ENCODE assay signal across 1 cellular context in the genomic region with DNA sequence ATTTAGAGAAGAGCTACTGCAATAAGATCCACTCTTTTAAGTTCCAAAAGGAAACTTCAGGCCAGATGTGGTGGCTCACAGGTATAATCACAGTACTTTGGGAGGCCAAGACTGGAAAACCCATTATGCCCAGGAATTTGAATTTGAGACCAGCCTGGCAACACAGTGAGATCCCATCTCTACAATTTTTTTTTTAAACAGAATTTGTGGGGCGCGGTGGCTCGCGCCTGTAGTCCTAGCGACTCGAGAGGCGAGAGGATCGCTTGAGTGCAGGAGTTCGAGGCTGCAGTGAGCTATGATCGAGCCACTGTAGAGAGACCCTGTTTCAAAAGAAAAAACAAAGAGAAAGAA.
TF ChIP-seq lines count a peak whose summit lies in the region.

No MANE protein-coding gene starts in this region.

TF ChIP-seq in SK-N-SH, 30 proteins besides CTCF, POLR2A, EP300 and RAD21 (continued from another document):
- TF ChIP-seq, protein P1, sequence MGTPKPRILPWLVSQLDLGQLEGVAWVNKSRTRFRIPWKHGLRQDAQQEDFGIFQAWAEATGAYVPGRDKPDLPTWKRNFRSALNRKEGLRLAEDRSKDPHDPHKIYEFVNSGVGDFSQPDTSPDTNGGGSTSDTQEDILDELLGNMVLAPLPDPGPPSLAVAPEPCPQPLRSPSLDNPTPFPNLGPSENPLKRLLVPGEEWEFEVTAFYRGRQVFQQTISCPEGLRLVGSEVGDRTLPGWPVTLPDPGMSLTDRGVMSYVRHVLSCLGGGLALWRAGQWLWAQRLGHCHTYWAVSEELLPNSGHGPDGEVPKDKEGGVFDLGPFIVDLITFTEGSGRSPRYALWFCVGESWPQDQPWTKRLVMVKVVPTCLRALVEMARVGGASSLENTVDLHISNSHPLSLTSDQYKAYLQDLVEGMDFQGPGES (IDR thresholded peaks at IDR 0.05; ENCODE audit: low read depth, low read length) = no peak
- no peak for TF ChIP-seq TCF12 (IDR thresholded peaks at IDR 0.05)
- no peak for TF ChIP-seq ELF1 (IDR thresholded peaks at IDR 0.05)
- TF ChIP-seq POLR2AphosphoS5 (IDR thresholded peaks at IDR 0.05; ENCODE audit: low read depth, low read length) = no peak
- no peak for TF ChIP-seq RFX5 (IDR thresholded peaks at IDR 0.05; ENCODE audit: low read length)
- no peak for TF ChIP-seq NFIC (IDR thresholded peaks at IDR 0.05; ENCODE audit: borderline replicate concordance)
